1 cellular context compared by ENCODE assay signal in genomic region chr10:100286051-100287033, GRCh38.
TF ChIP-seq lines count a peak whose summit lies in the region.

TSS of gene BLOC1S2 (minus strand) at chr10:100286680. CDS start at chr10:100286659, 21 bp downstream.

TF ChIP-seq in HepG2, 621 proteins besides CTCF, POLR2A, EP300 and RAD21 (continued from another document and continues in another):
- TF ChIP-seq ZNF672 (CRISPR knock-in tag; IDR thresholded peaks at IDR 0.05): no peak
- peak; percentile 64 to 94 for TF ChIP-seq HMGXB4 (CRISPR knock-in tag; IDR thresholded peaks at IDR 0.05; ENCODE audit: borderline replicate concordance in 1 of 2, low read depth in 1 of 2)
- no peak; the same call in 1 of the 2 replicates for TF ChIP-seq ZNF253 (CRISPR knock-in tag; IDR thresholded peaks at IDR 0.05; ENCODE audit: borderline replicate concordance)
- TF ChIP-seq MZF1 (CRISPR knock-in tag; IDR thresholded peaks at IDR 0.05; ENCODE audit: borderline replicate concordance): no peak
- peak; percentile 85; the same call in 1 of the 2 replicates for TF ChIP-seq SRY (CRISPR knock-in tag; IDR thresholded peaks at IDR 0.05)
- 0 out of 2 replicates have a peak, but pooled peaks have one; percentile 23 for TF ChIP-seq ZNF792 (CRISPR knock-in tag; IDR thresholded peaks at IDR 0.05)
- no peak for TF ChIP-seq ZNF720 (CRISPR knock-in tag; IDR thresholded peaks at IDR 0.05)
- no peak for TF ChIP-seq ZNF598 (CRISPR knock-in tag; IDR thresholded peaks at IDR 0.05; ENCODE audit: borderline replicate concordance)
- TF ChIP-seq ZBTB38 (CRISPR knock-in tag; IDR thresholded peaks at IDR 0.05): no peak
- TF ChIP-seq ZNF142 (CRISPR knock-in tag; IDR thresholded peaks at IDR 0.05): peak; percentile 82; the same call in 1 of the 2 replicates
- peak; percentile 9; the same call in 1 of the 2 replicates for TF ChIP-seq KDM4B (CRISPR knock-in tag; IDR thresholded peaks at IDR 0.05)
- no peak for TF ChIP-seq LBX2 (CRISPR knock-in tag; IDR thresholded peaks at IDR 0.05; ENCODE audit: borderline replicate concordance)
- no peak for TF ChIP-seq NR2F6 (IDR thresholded peaks at IDR 0.05)
- no peak for TF ChIP-seq NR2F6 (CRISPR knock-in tag; IDR thresholded peaks at IDR 0.05)
- no peak for TF ChIP-seq ZNF781 (CRISPR knock-in tag; IDR thresholded peaks at IDR 0.05; ENCODE audit: borderline replicate concordance, not compliant biosample characterization)
- no peak for TF ChIP-seq FOXM1 (CRISPR knock-in tag; IDR thresholded peaks at IDR 0.05)
- no peak for TF ChIP-seq ZFP36L2 (CRISPR knock-in tag; IDR thresholded peaks at IDR 0.05)
- peak; percentile 83 for TF ChIP-seq ZNF788 (CRISPR knock-in tag; IDR thresholded peaks at IDR 0.05; ENCODE audit: borderline replicate concordance)
- no peak for TF ChIP-seq ARNT (IDR thresholded peaks at IDR 0.05)
- TF ChIP-seq, protein P1, sequence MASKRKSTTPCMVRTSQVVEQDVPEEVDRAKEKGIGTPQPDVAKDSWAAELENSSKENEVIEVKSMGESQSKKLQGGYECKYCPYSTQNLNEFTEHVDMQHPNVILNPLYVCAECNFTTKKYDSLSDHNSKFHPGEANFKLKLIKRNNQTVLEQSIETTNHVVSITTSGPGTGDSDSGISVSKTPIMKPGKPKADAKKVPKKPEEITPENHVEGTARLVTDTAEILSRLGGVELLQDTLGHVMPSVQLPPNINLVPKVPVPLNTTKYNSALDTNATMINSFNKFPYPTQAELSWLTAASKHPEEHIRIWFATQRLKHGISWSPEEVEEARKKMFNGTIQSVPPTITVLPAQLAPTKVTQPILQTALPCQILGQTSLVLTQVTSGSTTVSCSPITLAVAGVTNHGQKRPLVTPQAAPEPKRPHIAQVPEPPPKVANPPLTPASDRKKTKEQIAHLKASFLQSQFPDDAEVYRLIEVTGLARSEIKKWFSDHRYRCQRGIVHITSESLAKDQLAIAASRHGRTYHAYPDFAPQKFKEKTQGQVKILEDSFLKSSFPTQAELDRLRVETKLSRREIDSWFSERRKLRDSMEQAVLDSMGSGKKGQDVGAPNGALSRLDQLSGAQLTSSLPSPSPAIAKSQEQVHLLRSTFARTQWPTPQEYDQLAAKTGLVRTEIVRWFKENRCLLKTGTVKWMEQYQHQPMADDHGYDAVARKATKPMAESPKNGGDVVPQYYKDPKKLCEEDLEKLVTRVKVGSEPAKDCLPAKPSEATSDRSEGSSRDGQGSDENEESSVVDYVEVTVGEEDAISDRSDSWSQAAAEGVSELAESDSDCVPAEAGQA (IDR thresholded peaks at IDR 0.05; ENCODE audit: low read depth): peak; percentile 42; the same call in 1 of the 2 replicates
- TF ChIP-seq, protein P1 (CRISPR knock-in tag; IDR thresholded peaks at IDR 0.05; ENCODE audit: borderline replicate concordance): peak; percentile 38; the same call in 1 of the 2 replicates
- no peak for TF ChIP-seq HNF1A (IDR thresholded peaks at IDR 0.05; ENCODE audit: low read depth)
- peak; percentile 55; the same call in 1 of the 2 replicates for TF ChIP-seq HNF1A (CRISPR knock-in tag; IDR thresholded peaks at IDR 0.05; ENCODE audit: borderline replicate concordance)
- TF ChIP-seq DMTF1 (CRISPR knock-in tag; IDR thresholded peaks at IDR 0.05): no peak
- TF ChIP-seq, protein P2, sequence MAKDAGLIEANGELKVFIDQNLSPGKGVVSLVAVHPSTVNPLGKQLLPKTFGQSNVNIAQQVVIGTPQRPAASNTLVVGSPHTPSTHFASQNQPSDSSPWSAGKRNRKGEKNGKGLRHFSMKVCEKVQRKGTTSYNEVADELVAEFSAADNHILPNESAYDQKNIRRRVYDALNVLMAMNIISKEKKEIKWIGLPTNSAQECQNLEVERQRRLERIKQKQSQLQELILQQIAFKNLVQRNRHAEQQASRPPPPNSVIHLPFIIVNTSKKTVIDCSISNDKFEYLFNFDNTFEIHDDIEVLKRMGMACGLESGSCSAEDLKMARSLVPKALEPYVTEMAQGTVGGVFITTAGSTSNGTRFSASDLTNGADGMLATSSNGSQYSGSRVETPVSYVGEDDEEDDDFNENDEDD (CRISPR knock-in tag; IDR thresholded peaks at IDR 0.05; ENCODE audit: borderline replicate concordance): peak; percentile 24; the same call in 1 of the 2 replicates
- TF ChIP-seq KDM3A (CRISPR knock-in tag; IDR thresholded peaks at IDR 0.05; ENCODE audit: low read depth): no peak
- peak; percentile 87 for TF ChIP-seq KDM5A (IDR thresholded peaks at IDR 0.05; ENCODE audit: borderline replicate concordance, low read length)
- TF ChIP-seq, protein P3, sequence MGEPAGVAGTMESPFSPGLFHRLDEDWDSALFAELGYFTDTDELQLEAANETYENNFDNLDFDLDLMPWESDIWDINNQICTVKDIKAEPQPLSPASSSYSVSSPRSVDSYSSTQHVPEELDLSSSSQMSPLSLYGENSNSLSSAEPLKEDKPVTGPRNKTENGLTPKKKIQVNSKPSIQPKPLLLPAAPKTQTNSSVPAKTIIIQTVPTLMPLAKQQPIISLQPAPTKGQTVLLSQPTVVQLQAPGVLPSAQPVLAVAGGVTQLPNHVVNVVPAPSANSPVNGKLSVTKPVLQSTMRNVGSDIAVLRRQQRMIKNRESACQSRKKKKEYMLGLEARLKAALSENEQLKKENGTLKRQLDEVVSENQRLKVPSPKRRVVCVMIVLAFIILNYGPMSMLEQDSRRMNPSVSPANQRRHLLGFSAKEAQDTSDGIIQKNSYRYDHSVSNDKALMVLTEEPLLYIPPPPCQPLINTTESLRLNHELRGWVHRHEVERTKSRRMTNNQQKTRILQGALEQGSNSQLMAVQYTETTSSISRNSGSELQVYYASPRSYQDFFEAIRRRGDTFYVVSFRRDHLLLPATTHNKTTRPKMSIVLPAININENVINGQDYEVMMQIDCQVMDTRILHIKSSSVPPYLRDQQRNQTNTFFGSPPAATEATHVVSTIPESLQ (CRISPR knock-in tag; conservative IDR thresholded peaks at IDR 0.05): no peak
- TF ChIP-seq, protein P4, sequence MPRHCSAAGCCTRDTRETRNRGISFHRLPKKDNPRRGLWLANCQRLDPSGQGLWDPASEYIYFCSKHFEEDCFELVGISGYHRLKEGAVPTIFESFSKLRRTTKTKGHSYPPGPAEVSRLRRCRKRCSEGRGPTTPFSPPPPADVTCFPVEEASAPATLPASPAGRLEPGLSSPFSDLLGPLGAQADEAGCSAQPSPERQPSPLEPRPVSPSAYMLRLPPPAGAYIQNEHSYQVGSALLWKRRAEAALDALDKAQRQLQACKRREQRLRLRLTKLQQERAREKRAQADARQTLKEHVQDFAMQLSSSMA (CRISPR knock-in tag; IDR thresholded peaks at IDR 0.05): no peak
